ENCODE assay signal across 15 cellular contexts in the genomic region with DNA sequence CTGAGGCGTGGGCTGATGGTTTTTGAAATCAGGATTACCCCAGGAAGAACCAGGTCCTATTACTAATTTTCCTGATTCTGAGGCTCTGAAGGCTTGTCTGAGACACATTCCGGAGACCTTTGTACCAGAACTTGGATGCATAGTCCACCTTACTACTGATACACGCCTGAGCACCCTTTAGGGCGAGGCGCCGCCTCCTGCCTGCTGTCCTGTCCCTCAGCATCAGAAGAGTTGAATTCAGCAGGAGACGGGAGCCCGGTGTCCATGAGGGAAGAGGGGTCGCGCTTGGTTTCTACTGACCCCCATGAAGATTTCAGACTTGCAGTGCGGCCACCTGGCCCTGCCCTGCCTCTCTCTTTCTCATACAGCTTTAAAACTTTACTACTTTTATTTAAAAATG. TPM values are rescaled to one million over a fixed set of nuclear protein-coding genes. Genes with fewer than 3 reads are reported as not detected.
DNase-seq lines count a peak whose midpoint lies in the region; ATAC-seq lines count a peak whose summit lies in the region.
"Had no signal": no experiment of that assay in that cellular context is flagged by ENCODE, and none has a peak within 500 bp of the region (broad histone marks: within the 10 kb centered on the region; RNA-seq: fewer than 3 reads in every experiment).

No MANE protein-coding gene starts in this region.

- H3K4me3 Mint-ChIP-seq in activated CD4-positive, alpha-beta T cell treated with anti-CD3 and anti-CD28 coated beads, Interleukin-2, amount 10 ng/mL, durations not matched to agents 24 days and 14 days: no peak overlapping the region
- H3K4me3 Mint-ChIP-seq in activated CD4-positive, alpha-beta memory T cell treated with anti-CD3 and anti-CD28 coated beads, Interleukin-2, amount 10 ng/mL, durations not matched to agents 7 days and 5 days: no peak overlapping the region
- H3K4me3 Mint-ChIP-seq in immature natural killer cell: peak overlapping the region in 2 of 5 donors; percentile 18 to 27
- no peak overlapping the region for H3K4me3 Mint-ChIP-seq in stimulated activated effector memory CD8-positive, alpha-beta T cell treated with anti-CD3 and anti-CD28 coated beads, Interleukin-12 subunit alpha, Interleukin-12 subunit beta, amount 100 ng/mL, for 72 hours

- peak overlapping the region; percentile 29 for H3K27ac Mint-ChIP-seq in activated CD4-positive, alpha-beta T cell treated with anti-CD3 and anti-CD28 coated beads, Interleukin-2, amount 10 ng/mL, durations not matched to agents 24 days and 14 days
- peak overlapping the region; percentile 27 for H3K27ac Mint-ChIP-seq in activated CD4-positive, alpha-beta memory T cell treated with anti-CD3 and anti-CD28 coated beads, Interleukin-2, amount 10 ng/mL, durations not matched to agents 7 days and 5 days
- peak overlapping the region; percentile 45 to 76 (median 73) for H3K27ac Mint-ChIP-seq in immature natural killer cell
- H3K27ac Mint-ChIP-seq in stimulated activated effector memory CD8-positive, alpha-beta T cell treated with anti-CD3 and anti-CD28 coated beads, Interleukin-12 subunit alpha, Interleukin-12 subunit beta, amount 100 ng/mL, for 72 hours: peak overlapping the region; percentile 68

- no peaks in the 10 kb centered on the region for H3K9me3 Mint-ChIP-seq in activated CD4-positive, alpha-beta T cell treated with anti-CD3 and anti-CD28 coated beads, Interleukin-2, amount 10 ng/mL, durations not matched to agents 24 days and 14 days
- no peaks in the 10 kb centered on the region for H3K9me3 Mint-ChIP-seq in activated CD4-positive, alpha-beta memory T cell treated with anti-CD3 and anti-CD28 coated beads, Interleukin-2, amount 10 ng/mL, durations not matched to agents 7 days and 5 days
- H3K9me3 Mint-ChIP-seq in immature natural killer cell: no peaks in the 10 kb centered on the region
- H3K9me3 Mint-ChIP-seq in stimulated activated effector memory CD8-positive, alpha-beta T cell treated with anti-CD3 and anti-CD28 coated beads, Interleukin-12 subunit alpha, Interleukin-12 subunit beta, amount 100 ng/mL, for 72 hours: no peaks in the 10 kb centered on the region

- peaks cover 27% of the 10 kb centered on the region for H3K4me1 Mint-ChIP-seq in activated CD4-positive, alpha-beta T cell treated with anti-CD3 and anti-CD28 coated beads, Interleukin-2, amount 10 ng/mL, durations not matched to agents 24 days and 14 days
- H3K4me1 Mint-ChIP-seq in activated CD4-positive, alpha-beta memory T cell treated with anti-CD3 and anti-CD28 coated beads, Interleukin-2, amount 10 ng/mL, durations not matched to agents 7 days and 5 days: peaks cover 20% of the 10 kb centered on the region
- peaks cover 86 to 93% of the 10 kb centered on the region in 2 donors for H3K4me1 Mint-ChIP-seq in immature natural killer cell
- peaks cover 60% of the 10 kb centered on the region for H3K4me1 Mint-ChIP-seq in stimulated activated effector memory CD8-positive, alpha-beta T cell treated with anti-CD3 and anti-CD28 coated beads, Interleukin-12 subunit alpha, Interleukin-12 subunit beta, amount 100 ng/mL, for 72 hours

- no peak for ATAC-seq in stimulated activated effector memory CD8-positive, alpha-beta T cell treated with anti-CD3 and anti-CD28 coated beads, Interleukin-12 subunit alpha, Interleukin-12 subunit beta, amount 100 ng/mL, for 72 hours
- ATAC-seq in GM21515 (IDR thresholded peaks at IDR 0.05; ENCODE audit: unreplicated experiment): no peak
- ATAC-seq in HG03460 (IDR thresholded peaks at IDR 0.05; ENCODE audit: unreplicated experiment): no peak

- intact Hi-C loops in activated CD4-positive, alpha-beta T cell treated with anti-CD3 and anti-CD28 coated beads, Interleukin-2, amount 10 ng/mL, durations not matched to agents 24 days and 14 days (cut with micrococcal nuclease): no loop called here

- H3K27me3 Mint-ChIP-seq in activated CD4-positive, alpha-beta T cell treated with anti-CD3 and anti-CD28 coated beads, Interleukin-2, amount 10 ng/mL, durations not matched to agents 24 days and 14 days: no peaks in the 10 kb centered on the region
- no peaks in the 10 kb centered on the region for H3K27me3 Mint-ChIP-seq in activated CD4-positive, alpha-beta memory T cell treated with anti-CD3 and anti-CD28 coated beads, Interleukin-2, amount 10 ng/mL, durations not matched to agents 7 days and 5 days
- peaks cover 23 to 50% (median 33%) of the 10 kb centered on the region in 3 donors for H3K27me3 Mint-ChIP-seq in immature natural killer cell (ENCODE audit: low read depth in 3 of 3)

- peaks cover 66% of the 10 kb centered on the region for H3K36me3 Mint-ChIP-seq in activated CD4-positive, alpha-beta T cell treated with anti-CD3 and anti-CD28 coated beads, Interleukin-2, amount 10 ng/mL, durations not matched to agents 24 days and 14 days (ENCODE audit: low read depth)
- peaks cover 82% of the 10 kb centered on the region for H3K36me3 Mint-ChIP-seq in activated CD4-positive, alpha-beta memory T cell treated with anti-CD3 and anti-CD28 coated beads, Interleukin-2, amount 10 ng/mL, durations not matched to agents 7 days and 5 days (ENCODE audit: low read depth)
- peaks cover 15 to 37% (median 24%) of the 10 kb centered on the region in 3 donors for H3K36me3 Mint-ChIP-seq in immature natural killer cell
- H3K36me3 Mint-ChIP-seq in stimulated activated effector memory CD8-positive, alpha-beta T cell treated with anti-CD3 and anti-CD28 coated beads, Interleukin-12 subunit alpha, Interleukin-12 subunit beta, amount 100 ng/mL, for 72 hours: peaks cover 100% of the 10 kb centered on the region

- POLR2A ChIA-PET in activated CD4-positive, alpha-beta memory T cell treated with anti-CD3 and anti-CD28 coated beads, Interleukin-2, amount 10 ng/mL, durations not matched to agents 7 days and 5 days (lab: Charles Lee): interaction anchor here (3.1 kb wide), 1 partner anchor 9 kb away, joined by 11 read pairs; no protein-coding TSS in a partner anchor

- no peak for DNase-seq in activated CD4-positive, alpha-beta T cell treated with anti-CD3 and anti-CD28 coated beads, Interleukin-2, amount 10 ng/mL, durations not matched to agents 24 days and 14 days
- DNase-seq in activated CD4-positive, alpha-beta T cell treated with anti-CD3 and anti-CD28 coated beads, Interleukin-2, amount 50 U/mL, for 4 hours: no peak
- DNase-seq in activated CD4-positive, alpha-beta memory T cell treated with anti-CD3 and anti-CD28 coated beads, Interleukin-2, amount 10 ng/mL, durations not matched to agents 7 days and 5 days: no peak
- no peak for DNase-seq in immature natural killer cell
- DNase-seq in stimulated activated effector memory CD8-positive, alpha-beta T cell treated with anti-CD3 and anti-CD28 coated beads, Interleukin-12 subunit alpha, Interleukin-12 subunit beta, amount 100 ng/mL, for 72 hours (ENCODE audit: low spot score in 2 of 2): no peak
- DNase-seq in stimulated activated naive CD4-positive, alpha-beta T cell (lab: John Stamatoyannopoulos, UW): no peak
- DNase-seq: 8988T; activated CD4-positive, alpha-beta T cell treated with anti-CD3 and anti-CD28 coated beads for 48 hours; DND-41; foreskin melanocyte; NCI-H1092; NCI-H526 treated with DMSO at 0.1 percent for 48 hours; T1000 had no signal

- CTCF ChIA-PET in activated CD4-positive, alpha-beta memory T cell treated with anti-CD3 and anti-CD28 coated beads, Interleukin-2, amount 10 ng/mL, durations not matched to agents 7 days and 5 days (lab: Charles Lee): interaction anchor here (0.9 kb wide), 1 partner anchor 14 kb away, joined by 3 read pairs; no protein-coding TSS in a partner anchor

RNA-seq across cellular contexts. Expression of gene KLF13, which starts 49.9 kb away (rescaled TPM):
- 122 and 135 TPM in 2 replicates for total RNA-seq in activated CD4-positive, alpha-beta T cell treated with anti-CD3 and anti-CD28 coated beads, Interleukin-2, amount 10 ng/mL, durations not matched to agents 24 days and 14 days
- total RNA-seq in activated CD4-positive, alpha-beta memory T cell treated with anti-CD3 and anti-CD28 coated beads, Interleukin-2, amount 10 ng/mL, durations not matched to agents 7 days and 5 days: 100 to 1,000 TPM; 199 TPM
- polyA plus RNA-seq in immature natural killer cell: 10 to 100 TPM; 24.7 to 89.9 (median 47.2) TPM
